Comparison of ENCODE assay signal across 17 cellular contexts in the genomic region with DNA sequence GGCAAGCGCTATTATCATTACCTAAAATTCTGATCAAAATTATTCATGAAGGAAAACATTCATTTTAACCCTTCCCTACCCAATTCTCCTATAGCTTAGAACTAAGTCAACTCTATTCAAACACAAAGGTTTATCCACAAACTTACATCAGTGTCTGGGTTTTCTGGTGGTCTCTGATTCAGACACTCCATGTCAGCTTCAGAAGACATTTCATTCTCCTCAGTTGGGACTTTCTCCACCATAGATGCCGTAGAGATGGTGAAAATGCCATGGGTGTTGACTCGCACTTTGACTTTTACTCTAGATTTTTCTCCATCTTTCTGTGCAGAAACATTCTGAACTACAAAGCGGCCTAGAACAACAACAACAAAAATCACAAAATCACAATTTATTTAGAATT.
"Had no signal": no experiment of that assay in that cellular context is flagged by ENCODE, and none has a peak within 500 bp of the region (broad histone marks: within the 10 kb centered on the region; RNA-seq: fewer than 3 reads in every experiment).

No MANE protein-coding gene starts in this region.

- H3K27me3 Mint-ChIP-seq: naive thymus-derived CD4-positive, alpha-beta T cell had no signal

- H3K4me3 Mint-ChIP-seq: naive thymus-derived CD4-positive, alpha-beta T cell; nephron progenitor cell had no signal

- H3K9me3 Mint-ChIP-seq: nephron progenitor cell had no signal

- ATAC-seq: esophagus mucosa; heart left ventricle; naive thymus-derived CD4-positive, alpha-beta T cell had no signal

- H3K4me1 Mint-ChIP-seq: nephron progenitor cell had no signal

- H3K27ac Mint-ChIP-seq: nephron progenitor cell had no signal

- DNase-seq: cortex of kidney; dorsolateral prefrontal cortex; effector CD8-positive, alpha-beta T cell; heart left ventricle; hippocampal formation; kidney glomerular epithelial cell; naive thymus-derived CD4-positive, alpha-beta T cell; nephron progenitor cell; retina; sigmoid colon; stimulated activated CD4-positive, alpha-beta T cell treated with anti-CD3 and anti-CD28 coated beads, Interleukin-2, amount 100 ng/mL, for 24 hours; stimulated activated CD4-positive, alpha-beta T cell treated with anti-CD3 and anti-CD28 coated beads, Interleukin-4, amount 100 ng/mL, for 4 hours; stimulated activated naive CD4-positive, alpha-beta T cell; tibial artery; upper lobe of left lung; uterus had no signal
